Comparison of ENCODE assay signal across 2 cellular contexts in genomic region chr13:73110814-73111213, GRCh38.
TF ChIP-seq lines count a peak whose summit lies in the region.

No MANE protein-coding gene starts in this region.

TF ChIP-seq in SK-N-SH, 30 proteins besides CTCF, POLR2A, EP300 and RAD21 (continued from another document):
- no peak for TF ChIP-seq YY1 (IDR thresholded peaks at IDR 0.05; ENCODE audit: low read depth)
- TF ChIP-seq FOSL2 (IDR thresholded peaks at IDR 0.05; ENCODE audit: borderline replicate concordance, low read depth), result no peak
- TF ChIP-seq NFIC (IDR thresholded peaks at IDR 0.05; ENCODE audit: borderline replicate concordance), result no peak
- TF ChIP-seq, protein P1, sequence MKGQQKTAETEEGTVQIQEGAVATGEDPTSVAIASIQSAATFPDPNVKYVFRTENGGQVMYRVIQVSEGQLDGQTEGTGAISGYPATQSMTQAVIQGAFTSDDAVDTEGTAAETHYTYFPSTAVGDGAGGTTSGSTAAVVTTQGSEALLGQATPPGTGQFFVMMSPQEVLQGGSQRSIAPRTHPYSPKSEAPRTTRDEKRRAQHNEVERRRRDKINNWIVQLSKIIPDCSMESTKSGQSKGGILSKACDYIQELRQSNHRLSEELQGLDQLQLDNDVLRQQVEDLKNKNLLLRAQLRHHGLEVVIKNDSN (IDR thresholded peaks at IDR 0.05; ENCODE audit: borderline replicate concordance, low read depth), result no peak
- TF ChIP-seq RXRA (IDR thresholded peaks at IDR 0.05; ENCODE audit: borderline replicate concordance, low read depth), result no peak

TF ChIP-seq in SK-N-SH treated with all-trans-retinoic acid at 6 μM for 48 hours, 23 proteins besides CTCF, POLR2A, EP300 and RAD21 (continued from another document):
- TF ChIP-seq ZC3H10 (CRISPR knock-in tag; IDR thresholded peaks at IDR 0.05) (no peak), PPARA (CRISPR knock-in tag; IDR thresholded peaks at IDR 0.05; ENCODE audit: borderline replicate concordance) (no peak), RARB (CRISPR knock-in tag; IDR thresholded peaks at IDR 0.05) (no peak)
- TF ChIP-seq, protein P2, sequence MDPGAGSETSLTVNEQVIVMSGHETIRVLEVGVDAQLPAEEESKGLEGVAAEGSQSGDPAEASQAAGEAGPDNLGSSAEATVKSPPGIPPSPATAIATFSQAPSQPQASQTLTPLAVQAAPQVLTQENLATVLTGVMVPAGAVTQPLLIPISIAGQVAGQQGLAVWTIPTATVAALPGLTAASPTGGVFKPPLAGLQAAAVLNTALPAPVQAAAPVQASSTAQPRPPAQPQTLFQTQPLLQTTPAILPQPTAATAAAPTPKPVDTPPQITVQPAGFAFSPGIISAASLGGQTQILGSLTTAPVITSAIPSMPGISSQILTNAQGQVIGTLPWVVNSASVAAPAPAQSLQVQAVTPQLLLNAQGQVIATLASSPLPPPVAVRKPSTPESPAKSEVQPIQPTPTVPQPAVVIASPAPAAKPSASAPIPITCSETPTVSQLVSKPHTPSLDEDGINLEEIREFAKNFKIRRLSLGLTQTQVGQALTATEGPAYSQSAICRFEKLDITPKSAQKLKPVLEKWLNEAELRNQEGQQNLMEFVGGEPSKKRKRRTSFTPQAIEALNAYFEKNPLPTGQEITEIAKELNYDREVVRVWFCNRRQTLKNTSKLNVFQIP (CRISPR knock-in tag; IDR thresholded peaks at IDR 0.05; ENCODE audit: borderline replicate concordance, low read depth), result no peak
